8 cellular contexts compared by ENCODE assay signal in genomic region chr3:129398803-129399144, GRCh38. TPM values are rescaled to one million over a fixed set of nuclear protein-coding genes. Genes with fewer than 3 reads are reported as not detected.
DNase-seq lines count a peak whose midpoint lies in the region; ATAC-seq and TF ChIP-seq lines count a peak whose summit lies in the region.

No MANE protein-coding gene starts in this region.

- H3K27me3 ChIP-seq in liver (ENCODE audit: control insufficient read depth in 4 of 4, insufficient read depth in 4 of 4, low read length in 3 of 4) (no peaks in the 10 kb centered on the region), subcutaneous abdominal adipose tissue (ENCODE audit: control insufficient read depth in 5 of 5, insufficient read depth in 4 of 5, low read length in 5 of 5) (no peaks in the 10 kb centered on the region)

- CTCF ChIA-PET in OCI-LY7 (lab: Charles Lee; ENCODE audit: unreplicated experiment), result no interaction called here

- under 1% methylated on average over 18 of the region's 18 CpGs for WGBS in liver

- ATAC-seq in GM21381 (IDR thresholded peaks at IDR 0.05; ENCODE audit: unreplicated experiment) (peak; percentile 5), GM21423 (IDR thresholded peaks at IDR 0.05; ENCODE audit: unreplicated experiment) (no peak)

- H3K4me1 ChIP-seq in OCI-LY7 (ENCODE audit: insufficient read depth, low read length, poor library complexity, severe bottlenecking) (peaks cover 22% of the 10 kb centered on the region), liver (ENCODE audit: control insufficient read depth in 4 of 4, insufficient read depth in 4 of 4, low read length in 3 of 4) (peaks cover 5 to 29% (median 22%) of the 10 kb centered on the region in 4 donors), subcutaneous abdominal adipose tissue (ENCODE audit: control insufficient read depth in 5 of 5, insufficient read depth in 5 of 5, low read length in 5 of 5) (peaks cover 3 to 46% (median 36%) of the 10 kb centered on the region in 5 donors)

- TSS peak; percentile 80 for BruUV-seq in OCI-LY7 (replicated peaks; lab: Mats Ljungman, UMichigan)

- H3K4me2 ChIP-seq in OCI-LY7 (ENCODE audit: low read length), result peak overlapping the region; percentile 86

- H2AFZ ChIP-seq in OCI-LY7 (ENCODE audit: low read length), result peak overlapping the region; percentile 95; the same call in 1 of the 2 replicates

- peak; percentile 27 to 32 for DNase-seq in AML-193 (lab: John Stamatoyannopoulos, UW)
- DNase-seq in OCI-LY7 (ENCODE audit: low spot score), result peak; percentile 20
- peak; percentile 29 to 33 for DNase-seq in cardiac fibroblast (ENCODE audit: low read depth in 2 of 2)
- no peak for DNase-seq in NCI-H1930 (lab: John Stamatoyannopoulos, UW)

- TF ChIP-seq RAD21 in liver (IDR thresholded peaks at IDR 0.05), result no peak

- H4K20me1 ChIP-seq in OCI-LY7 (ENCODE audit: insufficient read depth, low read length), result peaks cover 11% of the 10 kb centered on the region; the same call in 1 of the 2 replicates

- H3K9ac ChIP-seq in liver (ENCODE audit: low read depth in 1 of 2, low read length in 2 of 2) (peak overlapping the region; percentile 58 to 93), subcutaneous abdominal adipose tissue (ENCODE audit: low read length in 5 of 5) (peak overlapping the region; percentile 76 to 93 (median 86))

- H3K4me3 ChIP-seq in OCI-LY7 (ENCODE audit: low read depth, low read length, poor library complexity, severe bottlenecking), result peak overlapping the region; percentile 87
- peak overlapping the region; percentile 75 to 84 for H3K4me3 ChIP-seq in cardiac fibroblast (replicated peaks in 1 of 2; ENCODE audit: low read depth in 2 of 2, low read length in 2 of 2)
- peak overlapping the region; percentile 33 to 82 (median 51) for H3K4me3 ChIP-seq in liver (ENCODE audit: low read depth in 1 of 3, low read length in 3 of 3)
- H3K4me3 ChIP-seq in subcutaneous abdominal adipose tissue (ENCODE audit: low read depth in 1 of 5, low read length in 5 of 5), result peak overlapping the region; percentile 77 to 92 (median 87)

- no peak for TF ChIP-seq CTCF in OCI-LY7 (conservative IDR thresholded peaks at IDR 0.05; ENCODE audit: low read length)
- TF ChIP-seq CTCF in cardiac fibroblast (IDR thresholded peaks at IDR 0.05; ENCODE audit: low read depth, low read length), result no peak
- no peak for TF ChIP-seq CTCF in liver (IDR thresholded peaks at IDR 0.05; ENCODE audit: low read depth, low read length, missing input control)

- peaks cover 43% of the 10 kb centered on the region for H3K79me2 ChIP-seq in OCI-LY7 (ENCODE audit: insufficient read depth, low read depth, low read length)

- H3K9me3 ChIP-seq in OCI-LY7 (ENCODE audit: low read length), result no peaks in the 10 kb centered on the region
- H3K9me3 ChIP-seq in liver (ENCODE audit: control insufficient read depth in 4 of 4, low read length in 3 of 4), result no peaks in the 10 kb centered on the region
- no peaks in the 10 kb centered on the region for H3K9me3 ChIP-seq in subcutaneous abdominal adipose tissue (ENCODE audit: control insufficient read depth in 5 of 5, low read length in 5 of 5)

- H3K9me2 ChIP-seq in OCI-LY7 (ENCODE audit: insufficient read depth, low read length), result no peaks in the 10 kb centered on the region

- H3K36me3 ChIP-seq in OCI-LY7 (ENCODE audit: insufficient read depth, low read length), result peaks cover 27% of the 10 kb centered on the region
- H3K36me3 ChIP-seq in liver (ENCODE audit: control insufficient read depth in 4 of 4, insufficient read depth in 3 of 4, low read depth in 1 of 4, low read length in 3 of 4), result peaks cover 0 to 2% (median 0%) of the 10 kb centered on the region in 4 donors
- H3K36me3 ChIP-seq in subcutaneous abdominal adipose tissue (ENCODE audit: control insufficient read depth in 5 of 5, insufficient read depth in 5 of 5, low read length in 5 of 5), result peaks cover 0 to 24% (median 6%) of the 10 kb centered on the region in 5 donors

- intact Hi-C loops in OCI-LY7 (cut with micrococcal nuclease; ENCODE audit: unreplicated experiment), result loop anchor here (1.0 to 5.0 kb wide), 2 partner anchors 42 to 121 kb away; partner anchors contain the start of genes HMCES and IFT122

- POLR2A ChIA-PET in OCI-LY7 (lab: Charles Lee), result interaction anchor here (0.7 to 2.5 kb wide), 5 partner anchors 10 to 53 kb away, joined by 3 to 9 read pairs (median 5); no protein-coding TSS in a partner anchor

- H3K27ac ChIP-seq in OCI-LY7 (ENCODE audit: low read depth, low read length, poor library complexity, severe bottlenecking) (peak overlapping the region; percentile 59), liver (ENCODE audit: low read depth in 1 of 2, low read length in 2 of 2) (peak overlapping the region; percentile 81 to 83), subcutaneous abdominal adipose tissue (ENCODE audit: low read depth, low read length) (peak overlapping the region; percentile 88)

TF ChIP-seq in liver, 16 proteins besides CTCF, POLR2A, EP300 and RAD21:
- no peak for TF ChIP-seq MAX (IDR thresholded peaks at IDR 0.05)
- no peak for TF ChIP-seq EGR1 (IDR thresholded peaks at IDR 0.05; ENCODE audit: low read depth in 2 of 2)
- TF ChIP-seq GABPA (IDR thresholded peaks at IDR 0.05 in 1 of 2, conservative IDR thresholded peaks at IDR 0.05 in 1 of 2), result no peak
- TF ChIP-seq YY1 (IDR thresholded peaks at IDR 0.05), result no peak
- TF ChIP-seq FOXA1 (IDR thresholded peaks at IDR 0.05), result no peak
- TF ChIP-seq, protein P1, sequence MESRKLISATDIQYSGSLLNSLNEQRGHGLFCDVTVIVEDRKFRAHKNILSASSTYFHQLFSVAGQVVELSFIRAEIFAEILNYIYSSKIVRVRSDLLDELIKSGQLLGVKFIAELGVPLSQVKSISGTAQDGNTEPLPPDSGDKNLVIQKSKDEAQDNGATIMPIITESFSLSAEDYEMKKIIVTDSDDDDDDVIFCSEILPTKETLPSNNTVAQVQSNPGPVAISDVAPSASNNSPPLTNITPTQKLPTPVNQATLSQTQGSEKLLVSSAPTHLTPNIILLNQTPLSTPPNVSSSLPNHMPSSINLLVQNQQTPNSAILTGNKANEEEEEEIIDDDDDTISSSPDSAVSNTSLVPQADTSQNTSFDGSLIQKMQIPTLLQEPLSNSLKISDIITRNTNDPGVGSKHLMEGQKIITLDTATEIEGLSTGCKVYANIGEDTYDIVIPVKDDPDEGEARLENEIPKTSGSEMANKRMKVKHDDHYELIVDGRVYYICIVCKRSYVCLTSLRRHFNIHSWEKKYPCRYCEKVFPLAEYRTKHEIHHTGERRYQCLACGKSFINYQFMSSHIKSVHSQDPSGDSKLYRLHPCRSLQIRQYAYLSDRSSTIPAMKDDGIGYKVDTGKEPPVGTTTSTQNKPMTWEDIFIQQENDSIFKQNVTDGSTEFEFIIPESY (IDR thresholded peaks at IDR 0.05), result no peak
- TF ChIP-seq RXRA (IDR thresholded peaks at IDR 0.05), result no peak
- no peak for TF ChIP-seq FOXA2 (IDR thresholded peaks at IDR 0.05)
- TF ChIP-seq ATF3 (IDR thresholded peaks at IDR 0.05), result no peak
- no peak for TF ChIP-seq HNF4G (IDR thresholded peaks at IDR 0.05)
- TF ChIP-seq HNF4A (conservative IDR thresholded peaks at IDR 0.05), result no peak
- TF ChIP-seq TAF1 (conservative IDR thresholded peaks at IDR 0.05), result no peak
- TF ChIP-seq REST (IDR thresholded peaks at IDR 0.05), result no peak
- TF ChIP-seq JUND (IDR thresholded peaks at IDR 0.05), result no peak
- TF ChIP-seq NR2F2 (IDR thresholded peaks at IDR 0.05), result no peak
- TF ChIP-seq SP1 (IDR thresholded peaks at IDR 0.05), result no peak

RNA-seq across cellular contexts. Expression of gene EFCAB12, which starts 29.7 kb away (rescaled TPM):
- 0.36 and 1.1 TPM in 2 replicates for total RNA-seq in OCI-LY7 (2014; rRNA removed; shearing (Covaris generic))
- 2.5 and 2.6 TPM in 2 replicates for total RNA-seq in OCI-LY7 (2022)
- total RNA-seq in liver, result under 1 TPM; 0.37 to 0.67 TPM
- 1 to 10 TPM in 1 of 2 donors, under 1 TPM in 1; 0.62 to 2.4 TPM for polyA plus RNA-seq in liver

RNA-seq across cellular contexts. Expression of gene MBD4, which starts 41.0 kb away (rescaled TPM):
- total RNA-seq in OCI-LY7 (2014; rRNA removed; shearing (Covaris generic)), result 42.4 and 46.3 TPM in 2 replicates
- 74.6 and 86.1 TPM in 2 replicates for total RNA-seq in OCI-LY7 (2022)
- total RNA-seq in liver, result 10 to 100 TPM; 16.9 to 17.1 TPM
- 10 to 100 TPM; 17.4 to 24.8 TPM for polyA plus RNA-seq in liver

RNA-seq across cellular contexts. Expression of gene IFT122, which starts 41.2 kb away (rescaled TPM):
- total RNA-seq in OCI-LY7 (2014; rRNA removed; shearing (Covaris generic)), result 21.6 and 25.8 TPM in 2 replicates
- total RNA-seq in OCI-LY7 (2022) (37.0 and 48.1 TPM in 2 replicates), liver (10 to 100 TPM; 14.9 to 25.8 TPM)
- polyA plus RNA-seq in liver, result 1 to 10 TPM; 3.3 to 6.3 TPM

Comparison
In these comparisons a context has a peak if more than half of its experiments do, and no peak if none do; other contexts are left out.
1. DNase-seq: peak in AML-193 (2 of 2), OCI-LY7 (single experiment) and cardiac fibroblast (2 of 2); none in NCI-H1930 (0 of 2).
2. Peak in every context shown above with its lines, with median percentiles within 50 percentile points of each other: H3K27ac ChIP-seq and H3K4me3 ChIP-seq.